Comparison of ENCODE assay signal across 19 cellular contexts in the genomic region with DNA sequence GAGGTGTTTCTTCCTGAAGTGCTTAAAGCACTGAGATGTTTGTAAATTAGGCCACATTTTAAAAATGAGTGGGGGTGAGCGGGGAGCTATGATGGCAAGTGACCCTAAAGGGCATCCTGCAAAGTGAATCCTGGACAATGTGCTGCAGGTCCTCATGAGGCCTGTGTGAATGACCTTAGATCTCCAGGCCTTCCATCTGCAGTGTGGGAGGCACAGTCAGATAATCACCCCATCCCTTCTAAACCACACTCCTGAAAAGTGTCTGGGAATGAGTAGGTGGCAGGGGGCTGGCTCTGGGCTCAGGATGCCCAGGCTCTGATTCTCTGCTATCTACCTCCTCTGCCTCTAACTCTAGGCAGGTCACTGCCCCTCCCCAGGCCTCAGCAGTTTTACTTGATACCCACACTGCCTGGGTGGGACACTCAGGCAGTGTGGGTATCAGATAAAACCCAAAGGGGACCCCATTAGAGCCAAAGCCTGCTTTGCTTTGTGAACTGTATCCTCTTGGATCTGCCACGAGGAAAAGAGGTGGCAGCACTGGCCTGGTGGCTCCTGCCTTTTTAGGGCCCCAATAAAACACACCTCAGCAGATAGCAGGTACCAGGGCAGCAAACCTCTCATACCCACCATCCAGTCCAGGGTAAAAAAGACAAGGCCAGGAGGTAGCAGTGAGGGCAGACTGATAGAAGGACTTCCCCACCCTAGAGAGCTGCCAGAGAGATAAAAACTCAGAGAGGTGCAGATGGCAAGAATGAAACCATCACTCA. TPM values are rescaled to one million over a fixed set of nuclear protein-coding genes. Genes with fewer than 3 reads are reported as not detected.
DNase-seq lines count a peak whose midpoint lies in the region; ATAC-seq and TF ChIP-seq lines count a peak whose summit lies in the region.
"Had no signal": no experiment of that assay in that cellular context is flagged by ENCODE, and none has a peak within 500 bp of the region (broad histone marks: within the 10 kb centered on the region; RNA-seq: fewer than 3 reads in every experiment).

No MANE protein-coding gene starts in this region.

- TF ChIP-seq CTCF in Caco-2 (IDR thresholded peaks at IDR 0.05; ENCODE audit: insufficient read depth in 1 of 2, low read depth in 1 of 2, low read length in 1 of 2, severe bottlenecking in 1 of 2, unreplicated experiment in 1 of 2): no peak
- TF ChIP-seq CTCF in Peyer's patch (IDR thresholded peaks at IDR 0.05): no peak
- no peak for TF ChIP-seq CTCF in osteoblast (IDR thresholded peaks at IDR 0.05; ENCODE audit: extremely low read depth, low read depth, low read length)
- no peak for TF ChIP-seq CTCF in right atrium auricular region (IDR thresholded peaks at IDR 0.05)

- no peaks in the 10 kb centered on the region for H4K20me1 ChIP-seq in osteoblast (ENCODE audit: insufficient read depth, low read length)

- TF ChIP-seq POLR2A in Peyer's patch (IDR thresholded peaks at IDR 0.05): no peak

- H2BK12ac ChIP-seq in trophoblast cell (ENCODE audit: low read length): no peak overlapping the region

- H3K27ac Mint-ChIP-seq in Caco-2 (ENCODE audit: unreplicated experiment): peak overlapping the region; percentile 99
- H3K27ac Mint-ChIP-seq in immature natural killer cell: peak overlapping the region in 5 of 6 donors; percentile 33 to 74 (median 52)

- H3K79me2 ChIP-seq in osteoblast (ENCODE audit: insufficient read depth, low read length) (no peaks in the 10 kb centered on the region), trophoblast cell (ENCODE audit: control insufficient read depth, insufficient read depth, low read length, poor library complexity) (peaks cover 12% of the 10 kb centered on the region)

- H4K12ac ChIP-seq in trophoblast cell (ENCODE audit: low read depth, low read length): no peak overlapping the region

- no peak overlapping the region for H3K14ac ChIP-seq in trophoblast cell (ENCODE audit: low read length)

- H3K4me3 Mint-ChIP-seq in Caco-2 (ENCODE audit: unreplicated experiment): peak overlapping the region; percentile 74
- H3K4me3 Mint-ChIP-seq in immature natural killer cell: peak overlapping the region in 3 of 5 donors; percentile 84

- CTCF ChIA-PET in Caco-2 (lab: Charles Lee): interaction anchor here (0.6 to 7.9 kb wide), 3 partner anchors 10 to 30 kb away, joined by 3 to 74 read pairs (median 12); a partner anchor contains a TSS

- H3K36me3 Mint-ChIP-seq in Caco-2 (ENCODE audit: insufficient read depth, unreplicated experiment) (peaks cover 50% of the 10 kb centered on the region), immature natural killer cell (no peaks in the 10 kb centered on the region)

- H3K36me3 ChIP-seq in Caco-2 (ENCODE audit: control insufficient read depth, insufficient read depth, low read length) (peaks cover 15% of the 10 kb centered on the region), Peyer's patch (no peaks in the 10 kb centered on the region), osteoblast (ENCODE audit: insufficient read depth, low read length) (no peaks in the 10 kb centered on the region), right atrium auricular region (no peaks in the 10 kb centered on the region), aorta (ENCODE audit: control insufficient read depth in 1 of 2, insufficient read depth in 2 of 2, low read length in 1 of 2) (no peaks in the 10 kb centered on the region), trophoblast cell (ENCODE audit: control insufficient read depth in 1 of 2, insufficient read depth in 2 of 2, low read length in 2 of 2) (peaks cover 4 to 5% of the 10 kb centered on the region in 2 experiments)
- H3K36me3 ChIP-seq: ascending aorta had no signal

- H3K4me3 ChIP-seq in Caco-2 (ENCODE audit: low read depth, low read length) (no peak overlapping the region), Peyer's patch (no peak overlapping the region), osteoblast (ENCODE audit: insufficient read depth, low read length) (no peak overlapping the region), right atrium auricular region (no peak overlapping the region), aorta (ENCODE audit: low read length in 2 of 2) (no peak overlapping the region), trophoblast cell (ENCODE audit: low read depth, low read length) (no peak overlapping the region)
- H3K4me3 ChIP-seq: ascending aorta, psoas muscle, SK-N-MC had no signal

- H3K4me1 Mint-ChIP-seq in Caco-2 (ENCODE audit: low read depth, unreplicated experiment) (peaks cover 72% of the 10 kb centered on the region), immature natural killer cell (peaks cover 16 to 32% of the 10 kb centered on the region in 2 donors)

- no peak overlapping the region for H2BK5ac ChIP-seq in trophoblast cell (ENCODE audit: low read depth, low read length, poor library complexity)

- no peaks in the 10 kb centered on the region for H3K9me3 Mint-ChIP-seq in Caco-2 (ENCODE audit: unreplicated experiment)
- H3K9me3 Mint-ChIP-seq in immature natural killer cell: no peaks in the 10 kb centered on the region

- H4K8ac ChIP-seq in trophoblast cell (ENCODE audit: low read depth, low read length): no peak overlapping the region

- POLR2A ChIA-PET in Caco-2 (lab: Charles Lee): interaction anchor here (0.5 to 1.3 kb wide), 2 partner anchors 8 to 15 kb away, joined by 5 to 7 read pairs; no protein-coding TSS in a partner anchor

- no peak overlapping the region for H4K91ac ChIP-seq in trophoblast cell (ENCODE audit: low read depth, low read length)

- H3K4me2 ChIP-seq in osteoblast (ENCODE audit: insufficient read depth, low read length) (no peak overlapping the region), trophoblast cell (ENCODE audit: low read length) (no peak overlapping the region)

- H3K27me3 ChIP-seq in Caco-2 (replicated peaks; ENCODE audit: control insufficient read depth, insufficient read depth, low read length) (no peaks in the 10 kb centered on the region), Peyer's patch (no peaks in the 10 kb centered on the region), osteoblast (ENCODE audit: insufficient read depth, low read length) (peaks cover 13% of the 10 kb centered on the region), right atrium auricular region (no peaks in the 10 kb centered on the region), aorta (ENCODE audit: control insufficient read depth in 1 of 2, insufficient read depth in 2 of 2, low read length in 1 of 2) (no peaks in the 10 kb centered on the region), trophoblast cell (ENCODE audit: insufficient read depth, low read length) (no peaks in the 10 kb centered on the region)
- H3K27me3 ChIP-seq: ascending aorta had no signal

- H3K18ac ChIP-seq in trophoblast cell (ENCODE audit: low read length): no peak overlapping the region

- no peak for ATAC-seq in aorta (ENCODE audit: low FRiP score)
- ATAC-seq: psoas muscle had no signal

- H2AFZ ChIP-seq in osteoblast (ENCODE audit: low read length) (no peak overlapping the region), trophoblast cell (ENCODE audit: insufficient read depth, low read length, poor library complexity) (no peak overlapping the region)

- H2BK120ac ChIP-seq in trophoblast cell (ENCODE audit: insufficient read depth, low read length, poor library complexity): no peak overlapping the region

- no peak overlapping the region for H3K9ac ChIP-seq in trophoblast cell (ENCODE audit: low read length)

- H3K23ac ChIP-seq in trophoblast cell (ENCODE audit: low read length): no peak overlapping the region

- BruUV-seq in Caco-2 (replicated peaks; lab: Mats Ljungman, UMichigan): no TSS peak

- WGBS in aorta, 2 donors: 86 to 93% methylated on average over 2 of the region's 2 CpGs
- no CpG with 5 or more reads among the region's 2 CpGs for WGBS in trophoblast cell (ENCODE audit: extremely low coverage, insufficient coverage, insufficient read length)

- H3K79me1 ChIP-seq in trophoblast cell (ENCODE audit: low read length): peaks cover 20% of the 10 kb centered on the region

- H3K27ac ChIP-seq in Peyer's patch: peak overlapping the region in 3 of 4 donors; percentile 78 to 89 (median 81)
- no peak overlapping the region for H3K27ac ChIP-seq in osteoblast (ENCODE audit: low read depth, low read length)
- no peak overlapping the region for H3K27ac ChIP-seq in right atrium auricular region
- H3K27ac ChIP-seq in aorta (ENCODE audit: low read depth in 1 of 2, low read length in 2 of 2): no peak overlapping the region
- no peak overlapping the region for H3K27ac ChIP-seq in trophoblast cell (ENCODE audit: low read depth, low read length)
- H3K27ac ChIP-seq: ascending aorta, psoas muscle, SK-N-MC had no signal

- H2AK5ac ChIP-seq in trophoblast cell (ENCODE audit: low read length): no peak overlapping the region

- H3K9me3 ChIP-seq in Caco-2: no peaks in the 10 kb centered on the region
- H3K9me3 ChIP-seq in Peyer's patch: no peaks in the 10 kb centered on the region
- no peaks in the 10 kb centered on the region for H3K9me3 ChIP-seq in osteoblast (ENCODE audit: low read depth, low read length)
- no peaks in the 10 kb centered on the region for H3K9me3 ChIP-seq in right atrium auricular region
- no peaks in the 10 kb centered on the region for H3K9me3 ChIP-seq in aorta (ENCODE audit: control insufficient read depth, low read length)
- H3K9me3 ChIP-seq in trophoblast cell (ENCODE audit: insufficient read depth, low read depth, low read length): no peaks in the 10 kb centered on the region
- H3K9me3 ChIP-seq: ascending aorta, psoas muscle had no signal

- H3K27me3 Mint-ChIP-seq in Caco-2 (ENCODE audit: insufficient read depth, unreplicated experiment) (no peaks in the 10 kb centered on the region), immature natural killer cell (ENCODE audit: low read depth in 3 of 3) (peaks cover 2 to 4% (median 2%) of the 10 kb centered on the region in 3 donors)

- DNase-seq in Caco-2 (no peak), Peyer's patch (no peak), immature natural killer cell (no peak), osteoblast (ENCODE audit: insufficient read length, low spot score, missing footprints) (peak; percentile 79), right atrium auricular region (ENCODE audit: low spot score) (no peak), aorta (no peak), trophoblast cell (no peak)
- no peak for DNase-seq in activated CD4-positive, alpha-beta T cell treated with anti-CD3 and anti-CD28 coated beads for 4 hours
- DNase-seq: activated CD4-positive, alpha-beta T cell treated with anti-CD3 and anti-CD28 coated beads for 1 hour; activated gamma-delta T cell treated with Interleukin-2 at 50 U/mL for 16 hours; AML-193; GOT3; kidney glomerular epithelial cell; NCI-H1417 treated with DMSO at 0.1 percent for 48 hours; stimulated activated CD8-positive, alpha-beta memory T cell treated with anti-CD3 and anti-CD28 coated beads, Interleukin-4, amount 100 ng/mL, for 48 hours; T-helper 9 cell had no signal

- no peak overlapping the region for H3K4ac ChIP-seq in trophoblast cell (ENCODE audit: low read depth, low read length)

- H3K4me1 ChIP-seq in Caco-2 (peaks cover 85% of the 10 kb centered on the region), Peyer's patch (peaks cover 7 to 59% (median 32%) of the 10 kb centered on the region in 4 donors), osteoblast (ENCODE audit: insufficient read depth, low read length) (peaks cover 3% of the 10 kb centered on the region), right atrium auricular region (peaks cover 0 to 44% of the 10 kb centered on the region in 2 donors), aorta (ENCODE audit: control insufficient read depth in 1 of 2, insufficient read depth in 2 of 2, low read length in 2 of 2) (no peaks in the 10 kb centered on the region), trophoblast cell (ENCODE audit: control insufficient read depth in 1 of 2, insufficient read depth in 2 of 2, low read length in 2 of 2) (peaks cover 24 to 34% of the 10 kb centered on the region in 2 experiments)

- intact Hi-C loops in Caco-2 (cut with micrococcal nuclease; ENCODE audit: unreplicated experiment) (no loop called here), aorta (cut with DNase I) (loop anchor here (5.0 kb wide), 2 partner anchors 34 to 56 kb away; no protein-coding TSS in a partner anchor)

RNA-seq across cellular contexts. Expression of a gene that starts 10.5 kb away (rescaled TPM):
- total RNA-seq in Caco-2 (2022) (492 and 501 TPM in 2 replicates), Peyer's patch (100 to 1,000 TPM; 118 to 187 (median 168) TPM), osteoblast (25.3 and 25.7 TPM in 2 replicates), right atrium auricular region (100 to 1,000 TPM in 1 of 2 donors, 10 to 100 TPM in 1; 77.0 to 112 TPM), aorta (10 to 100 TPM; 17.7 to 30.7 TPM)
- polyA plus RNA-seq in immature natural killer cell (10 to 100 TPM; 26.3 to 50.1 (median 35.6) TPM), aorta (100 to 1,000 TPM in 1 of 2 donors, 10 to 100 TPM in 1; 49.6 to 129 TPM)
- polyA plus RNA-seq in trophoblast cell (2013): 143 and 154 TPM in 2 replicates

RNA-seq across cellular contexts. Expression of a gene that starts 30.9 kb away (rescaled TPM):
- total RNA-seq in Caco-2 (2022) (19.3 and 25.0 TPM in 2 replicates), Peyer's patch (100 to 1,000 TPM in 1 of 4 donors, 10 to 100 TPM in 3; 39.9 to 226 (median 65.0) TPM), osteoblast (11.9 and 12.4 TPM in 2 replicates), right atrium auricular region (10 to 100 TPM in 1 of 2 donors, 1 to 10 TPM in 1; 9.0 to 10.0 TPM), aorta (10 to 100 TPM; 31.1 to 74.8 TPM)
- polyA plus RNA-seq in immature natural killer cell (10 to 100 TPM; 11.4 to 24.6 (median 18.7) TPM), aorta (10 to 100 TPM in 1 of 2 donors, 1 to 10 TPM in 1; 4.9 to 47.7 TPM)
- 7.4 and 8.0 TPM in 2 replicates for polyA plus RNA-seq in trophoblast cell (2013)

RNA-seq across cellular contexts. Expression of a gene that starts 31.1 kb away (rescaled TPM):
- total RNA-seq in Caco-2 (2022) (87.1 and 102 TPM in 2 replicates), Peyer's patch (100 to 1,000 TPM; 122 to 285 (median 145) TPM), osteoblast (91.6 and 95.2 TPM in 2 replicates), right atrium auricular region (10 to 100 TPM; 74.0 to 83.8 TPM), aorta (100 to 1,000 TPM in 1 of 2 donors, 10 to 100 TPM in 1; 61.9 to 166 TPM)
- polyA plus RNA-seq in immature natural killer cell (10 to 100 TPM in 2 of 3 donors, 1 to 10 TPM in 1; 4.7 to 34.6 (median 16.4) TPM), aorta (10 to 100 TPM; 30.8 to 70.9 TPM)
- 11.8 and 12.4 TPM in 2 replicates for polyA plus RNA-seq in trophoblast cell (2013)

Comparison
In these comparisons a context has a peak if more than half of its experiments do, and no peak if none do; other contexts are left out.
1. H3K27ac ChIP-seq: peak in Peyer's patch (3 of 4); none in osteoblast (single experiment), right atrium auricular region (0 of 2), aorta (0 of 2) and trophoblast cell (single experiment).